Comparison of ENCODE assay signal across 14 cellular contexts in genomic region chr2:229775614-229776313, GRCh38.
DNase-seq lines count a peak whose midpoint lies in the region; ATAC-seq and FAIRE-seq lines count a peak whose summit lies in the region.
"Had no signal": no experiment of that assay in that cellular context is flagged by ENCODE, and none has a peak within 500 bp of the region (broad histone marks: within the 10 kb centered on the region; RNA-seq: fewer than 3 reads in every experiment).

No MANE protein-coding gene starts in this region.

- no peak for DNase-seq in activated naive CD4-positive, alpha-beta T cell treated with anti-CD3 and anti-CD28 coated beads, Interleukin-2, amount 10 ng/mL, durations not matched to agents 7 days and 5 days
- no peak for DNase-seq in activated naive CD4-positive, alpha-beta T cell treated with anti-CD3 and anti-CD28 coated beads, Interleukin-2, amount 50 U/mL, for 16 hours
- no peak for DNase-seq in activated naive CD8-positive, alpha-beta T cell treated with anti-CD3 and anti-CD28 coated beads, Interleukin-2, amount 10 ng/mL, durations not matched to agents 7 days and 5 days
- DNase-seq in small intestine: peak; percentile 17
- no peak for DNase-seq in GM19238 (ENCODE audit: insufficient read length, low spot score)
- DNase-seq in RPMI8226: no peak
- DNase-seq: activated CD8-positive, alpha-beta memory T cell treated with anti-CD3 and anti-CD28 coated beads for 24 hours; aorta; hypothalamus; NCI-H1092 treated with DMSO at 0.1 percent for 48 hours; NCI-H69; thyroid gland had no signal

- H3K4me1 Mint-ChIP-seq in activated naive CD4-positive, alpha-beta T cell treated with anti-CD3 and anti-CD28 coated beads, Interleukin-2, amount 10 ng/mL, durations not matched to agents 7 days and 5 days: peaks cover 16% of the 10 kb centered on the region
- H3K4me1 Mint-ChIP-seq in activated naive CD8-positive, alpha-beta T cell treated with anti-CD3 and anti-CD28 coated beads, Interleukin-2, amount 10 ng/mL, durations not matched to agents 7 days and 5 days: peaks cover 12% of the 10 kb centered on the region

- H3K4me3 Mint-ChIP-seq in activated naive CD4-positive, alpha-beta T cell treated with anti-CD3 and anti-CD28 coated beads, Interleukin-2, amount 10 ng/mL, durations not matched to agents 7 days and 5 days: no peak overlapping the region
- H3K4me3 Mint-ChIP-seq in activated naive CD8-positive, alpha-beta T cell treated with anti-CD3 and anti-CD28 coated beads, Interleukin-2, amount 10 ng/mL, durations not matched to agents 7 days and 5 days: no peak overlapping the region

- no peak overlapping the region for H3K4me3 ChIP-seq in small intestine (ENCODE audit: low read depth in 1 of 2, low read length in 2 of 2)
- H3K4me3 ChIP-seq: thyroid gland had no signal

- no peaks in the 10 kb centered on the region for H3K9me3 Mint-ChIP-seq in activated naive CD4-positive, alpha-beta T cell treated with anti-CD3 and anti-CD28 coated beads, Interleukin-2, amount 10 ng/mL, durations not matched to agents 7 days and 5 days
- no peaks in the 10 kb centered on the region for H3K9me3 Mint-ChIP-seq in activated naive CD8-positive, alpha-beta T cell treated with anti-CD3 and anti-CD28 coated beads, Interleukin-2, amount 10 ng/mL, durations not matched to agents 7 days and 5 days

- FAIRE-seq in small intestine (lab: Jason Lieb, UNC): no peak

- H3K27ac Mint-ChIP-seq in activated naive CD4-positive, alpha-beta T cell treated with anti-CD3 and anti-CD28 coated beads, Interleukin-2, amount 10 ng/mL, durations not matched to agents 7 days and 5 days: peak overlapping the region; percentile 58
- H3K27ac Mint-ChIP-seq in activated naive CD8-positive, alpha-beta T cell treated with anti-CD3 and anti-CD28 coated beads, Interleukin-2, amount 10 ng/mL, durations not matched to agents 7 days and 5 days: peak overlapping the region; percentile 25

- no peaks in the 10 kb centered on the region for H3K27me3 ChIP-seq in small intestine (ENCODE audit: control insufficient read depth in 2 of 2, insufficient read depth in 2 of 2, low read length in 2 of 2)
- H3K27me3 ChIP-seq: thyroid gland had no signal

- peak; percentile 44 for ATAC-seq in HG03354 (IDR thresholded peaks at IDR 0.05; ENCODE audit: poor library complexity, severe bottlenecking, unreplicated experiment)
- ATAC-seq in activated naive CD8-positive, alpha-beta T cell treated with anti-CD3 and anti-CD28 coated beads, Interleukin-2, amount 10 ng/mL, durations not matched to agents 7 days and 5 days (ENCODE audit: low read depth): peak; percentile 56
- no peak for ATAC-seq in GM18498 (IDR thresholded peaks at IDR 0.05; ENCODE audit: unreplicated experiment)

- peaks cover 55% of the 10 kb centered on the region for H3K36me3 Mint-ChIP-seq in activated naive CD4-positive, alpha-beta T cell treated with anti-CD3 and anti-CD28 coated beads, Interleukin-2, amount 10 ng/mL, durations not matched to agents 7 days and 5 days
- H3K36me3 Mint-ChIP-seq in activated naive CD8-positive, alpha-beta T cell treated with anti-CD3 and anti-CD28 coated beads, Interleukin-2, amount 10 ng/mL, durations not matched to agents 7 days and 5 days: peaks cover 33% of the 10 kb centered on the region

- H3K27ac ChIP-seq in small intestine (ENCODE audit: low read depth in 1 of 2, low read length in 1 of 2): no peak overlapping the region
- H3K27ac ChIP-seq: thyroid gland had no signal

- CTCF ChIA-PET in activated naive CD4-positive, alpha-beta T cell treated with anti-CD3 and anti-CD28 coated beads, Interleukin-2, amount 10 ng/mL, durations not matched to agents 7 days and 5 days (lab: Charles Lee): no interaction called here

- no peaks in the 10 kb centered on the region for H3K4me1 ChIP-seq in small intestine (ENCODE audit: control insufficient read depth in 2 of 2, insufficient read depth in 1 of 2, low read depth in 1 of 2, low read length in 1 of 2)
- H3K4me1 ChIP-seq: thyroid gland had no signal

- 83 to 95% (median 93%) methylated on average over 3 of the region's 3 CpGs for WGBS in small intestine, 3 donors

- H3K27me3 Mint-ChIP-seq in activated naive CD4-positive, alpha-beta T cell treated with anti-CD3 and anti-CD28 coated beads, Interleukin-2, amount 10 ng/mL, durations not matched to agents 7 days and 5 days: no peaks in the 10 kb centered on the region
- H3K27me3 Mint-ChIP-seq in activated naive CD8-positive, alpha-beta T cell treated with anti-CD3 and anti-CD28 coated beads, Interleukin-2, amount 10 ng/mL, durations not matched to agents 7 days and 5 days: no peaks in the 10 kb centered on the region

- H3K36me3 ChIP-seq in small intestine (ENCODE audit: control insufficient read depth in 2 of 2, insufficient read depth in 2 of 2, low read length in 2 of 2): peaks cover 10 to 32% of the 10 kb centered on the region in 2 donors

- POLR2A ChIA-PET in activated naive CD8-positive, alpha-beta T cell treated with anti-CD3 and anti-CD28 coated beads, Interleukin-2, amount 10 ng/mL, durations not matched to agents 7 days and 5 days (lab: Charles Lee): no interaction called here

- no peaks in the 10 kb centered on the region for H3K9me3 ChIP-seq in small intestine (ENCODE audit: control insufficient read depth, low read depth)
- H3K9me3 ChIP-seq: thyroid gland had no signal
